ENCODE assay signal across 8 cellular contexts in genomic region chr12:26340649-26341048, GRCh38.
DNase-seq lines count a peak whose midpoint lies in the region; ATAC-seq and TF ChIP-seq lines count a peak whose summit lies in the region.

No MANE protein-coding gene starts in this region.

- H3K4me1 Mint-ChIP-seq in endothelial cell (ENCODE audit: unreplicated experiment) (peaks cover 17% of the 10 kb centered on the region), neural progenitor cell (peaks cover 44% of the 10 kb centered on the region)

- WGBS in GM23248 (ENCODE audit: low coverage in 1 of 2, low lambda C conversion rate in 2 of 2, missing lambda C conversion rate in 2 of 2), 2 experiments: 96 to 100% methylated on average over 1 of the region's 1 CpG

- DNase-seq in A673 (ENCODE audit: low spot score): peak; percentile 1
- DNase-seq in endothelial cell (ENCODE audit: low spot score): no peak
- no peak for DNase-seq in neural progenitor cell (ENCODE audit: low spot score)
- no peak for DNase-seq in GM23248
- no peak for DNase-seq in H7

- no TSS peak for BruUV-seq in A673 (replicated peaks; lab: Mats Ljungman, UMichigan)

- H4K20me1 ChIP-seq in neural progenitor cell (ENCODE audit: low read depth): no peaks in the 10 kb centered on the region
- no peaks in the 10 kb centered on the region for H4K20me1 ChIP-seq in GM23248 (ENCODE audit: insufficient read depth)

- no peak overlapping the region for H3K27ac Mint-ChIP-seq in endothelial cell (ENCODE audit: unreplicated experiment)
- no peak overlapping the region for H3K27ac Mint-ChIP-seq in neural progenitor cell

- H3K9ac ChIP-seq in neural progenitor cell (no peak overlapping the region), GM23248 (no peak overlapping the region)

- no peaks in the 10 kb centered on the region for H3F3A ChIP-seq in neural progenitor cell (ENCODE audit: low read depth)
- H3F3A ChIP-seq in GM23248 (ENCODE audit: insufficient read depth): no peaks in the 10 kb centered on the region

- no peaks in the 10 kb centered on the region for H3K36me3 ChIP-seq in A673 (ENCODE audit: insufficient read depth, low read length, poor library complexity, severe bottlenecking)
- no peaks in the 10 kb centered on the region for H3K36me3 ChIP-seq in neural progenitor cell
- H3K36me3 ChIP-seq in GM23248 (ENCODE audit: low read depth): no peaks in the 10 kb centered on the region
- peaks cover 1% of the 10 kb centered on the region; the same call in 1 of the 2 replicates for H3K36me3 ChIP-seq in H7 (replicated peaks; ENCODE audit: control insufficient read depth, insufficient read depth, low read length)

- POLR2A ChIA-PET in A673 (lab: Charles Lee; ENCODE audit: low non-redundant PET): no interaction called here

- H3K4me1 ChIP-seq in A673 (ENCODE audit: insufficient read depth, low read length, poor library complexity, severe bottlenecking) (no peaks in the 10 kb centered on the region), neural progenitor cell (peaks cover 10% of the 10 kb centered on the region), GM23248 (ENCODE audit: insufficient read depth) (peaks cover 6% of the 10 kb centered on the region)

- no peaks in the 10 kb centered on the region for H3K27me3 ChIP-seq in A673 (replicated peaks; ENCODE audit: insufficient read depth, low read depth, low read length, poor library complexity)
- no peaks in the 10 kb centered on the region for H3K27me3 ChIP-seq in neural progenitor cell
- no peaks in the 10 kb centered on the region for H3K27me3 ChIP-seq in GM23248 (replicated peaks; ENCODE audit: insufficient read depth)
- H3K27me3 ChIP-seq in H7 (ENCODE audit: control insufficient read depth, insufficient read depth, low read length): no peaks in the 10 kb centered on the region

- H3K9me3 Mint-ChIP-seq in endothelial cell (ENCODE audit: unreplicated experiment) (no peaks in the 10 kb centered on the region), neural progenitor cell (no peaks in the 10 kb centered on the region)

- H3K4me3 ChIP-seq in A673 (ENCODE audit: low read depth, low read length, poor library complexity, severe bottlenecking) (no peak overlapping the region), neural progenitor cell (no peak overlapping the region), GM23248 (no peak overlapping the region), H7 (ENCODE audit: insufficient read depth, low read depth, low read length) (no peak overlapping the region)

- H3K4me3 Mint-ChIP-seq in endothelial cell (ENCODE audit: unreplicated experiment): no peak overlapping the region
- H3K4me3 Mint-ChIP-seq in neural progenitor cell: no peak overlapping the region

- TF ChIP-seq CTCF in A673 (conservative IDR thresholded peaks at IDR 0.05; ENCODE audit: low read depth, low read length) (no peak), endothelial cell (IDR thresholded peaks at IDR 0.05; ENCODE audit: unreplicated experiment) (no peak), neural progenitor cell (IDR thresholded peaks at IDR 0.05) (no peak)

- H3K9me3 ChIP-seq in A673 (ENCODE audit: low read depth, low read length, poor library complexity, severe bottlenecking) (no peaks in the 10 kb centered on the region), neural progenitor cell (ENCODE audit: low read depth) (no peaks in the 10 kb centered on the region), GM23248 (ENCODE audit: low read depth) (no peaks in the 10 kb centered on the region)

- H3K27me3 Mint-ChIP-seq in endothelial cell (ENCODE audit: unreplicated experiment) (no peaks in the 10 kb centered on the region), neural progenitor cell (ENCODE audit: insufficient read depth, low read depth) (peaks cover 2% of the 10 kb centered on the region)

- CTCF ChIA-PET in A673 (lab: Charles Lee): no interaction called here

- in situ Hi-C loops in GM23248 (cut with MboI): no loop called here

- no peaks in the 10 kb centered on the region for H3K9me2 ChIP-seq in GM23248 (ENCODE audit: insufficient read depth)

- H3K27ac ChIP-seq in A673 (ENCODE audit: low read depth, low read length, poor library complexity, severe bottlenecking) (no peak overlapping the region), neural progenitor cell (no peak overlapping the region), GM23248 (no peak overlapping the region)

- H3K4me2 ChIP-seq in neural progenitor cell (no peak overlapping the region), GM23248 (ENCODE audit: unreplicated experiment) (no peak overlapping the region)

- H3K79me2 ChIP-seq in neural progenitor cell (ENCODE audit: low read depth) (no peaks in the 10 kb centered on the region), GM23248 (ENCODE audit: insufficient read depth) (no peaks in the 10 kb centered on the region)

- peak; percentile 76 for ATAC-seq in GM19395 (IDR thresholded peaks at IDR 0.05; ENCODE audit: unreplicated experiment)
- peak; percentile 40 for ATAC-seq in HG03558 (IDR thresholded peaks at IDR 0.05; ENCODE audit: extremely low read depth, unreplicated experiment)
- peak; percentile 23 for ATAC-seq in esophagus mucosa

- intact Hi-C loops in A673 (cut with micrococcal nuclease; ENCODE audit: unreplicated experiment): no loop called here

- H2AFZ ChIP-seq in neural progenitor cell (replicated peaks) (no peak overlapping the region), GM23248 (no peak overlapping the region)

- no peaks in the 10 kb centered on the region for H3K36me3 Mint-ChIP-seq in endothelial cell (ENCODE audit: low read depth, unreplicated experiment)
- H3K36me3 Mint-ChIP-seq in neural progenitor cell: no peaks in the 10 kb centered on the region

Comparison
In these comparisons a context has a peak if more than half of its experiments do, and no peak if none do; other contexts are left out.
1. ATAC-seq: peak in every context shown above with its lines; median percentile 76 in GM19395; 40 in HG03558; 23 in esophagus mucosa.